Comparison of ENCODE assay signal across 29 cellular contexts in genomic region chr5:19960451-19960850, GRCh38. TPM values are rescaled to one million over a fixed set of nuclear protein-coding genes. Genes with fewer than 3 reads are reported as not detected.
"Had no signal": no experiment of that assay in that cellular context is flagged by ENCODE, and none has a peak within 500 bp of the region (broad histone marks: within the 10 kb centered on the region; RNA-seq: fewer than 3 reads in every experiment).

No MANE protein-coding gene starts in this region.

- H3K27me3 ChIP-seq: stomach, suprapubic skin, testis, thyroid gland, tibial artery, tibial nerve, transverse colon, upper lobe of left lung, upper lobe of right lung, uterus, vagina had no signal

- ATAC-seq: stimulated activated effector memory CD8-positive, alpha-beta T cell treated with anti-CD3 and anti-CD28 coated beads, Interleukin-12 subunit alpha, Interleukin-12 subunit beta, amount 100 ng/mL, for 72 hours; stimulated activated memory B cell treated with anti-CD40 and anti-IgM and Interleukin-4, amounts not matched to agents 10 μg/mL and 1 μg/mL and 100 μg/mL, for 72 hours; stimulated activated naive B cell treated with anti-CD40 and anti-IgM and Interleukin-4, amounts not matched to agents 10 μg/mL and 1 μg/mL and 100 μg/mL, for 72 hours; stimulated activated naive CD8-positive, alpha-beta T cell treated with anti-CD3 and anti-CD28 coated beads, Interleukin-15, amount 100 ng/mL, for 72 hours; stimulated activated naive CD8-positive, alpha-beta T cell treated with anti-CD3 and anti-CD28 coated beads, Interleukin-15, Interleukin-2, amounts not matched to agents 100 U/mL and 50 U/mL, for 24 hours; upper lobe of right lung had no signal

- FAIRE-seq: urothelium cell line had no signal

- H3K9me3 ChIP-seq: stomach, suprapubic skin, testis, thoracic aorta, thyroid gland, tibial artery, tibial nerve, transverse colon, upper lobe of left lung, upper lobe of right lung, uterus, vagina had no signal

- H3K36me3 ChIP-seq: stomach, suprapubic skin, thoracic aorta, thyroid gland, tibial artery, tibial nerve, transverse colon, upper lobe of left lung, upper lobe of right lung, uterus, vagina had no signal

- DNase-seq: stimulated activated CD4-positive, alpha-beta T cell treated with anti-CD3 and anti-CD28 coated beads, Interleukin-2, amount 100 ng/mL, for 48 hours; stimulated activated CD4-positive, alpha-beta T cell treated with anti-CD3 and anti-CD28 coated beads, Interleukin-4, amount 100 ng/mL, for 1 hour; stimulated activated CD4-positive, alpha-beta T cell treated with anti-CD3 and anti-CD28 coated beads, Interleukin-4, amount 100 ng/mL, for 24 hours; stimulated activated CD4-positive, alpha-beta T cell treated with anti-CD3 and anti-CD28 coated beads, Interleukin-4, amount 100 ng/mL, for 4 hours; stimulated activated CD8-positive, alpha-beta memory T cell treated with anti-CD3 and anti-CD28 coated beads, Interleukin-4, amount 100 ng/mL, for 48 hours; stimulated activated naive B cell treated with anti-CD40 and anti-IgM and Interleukin-4, amounts not matched to agents 10 μg/mL and 1 μg/mL and 100 μg/mL, for 72 hours; stimulated activated naive CD4-positive, alpha-beta T cell; stimulated activated naive CD4-positive, alpha-beta T cell treated with Interleukin-2 at 50 U/mL for 16 hours; stimulated activated naive CD8-positive, alpha-beta T cell treated with anti-CD3 and anti-CD28 coated beads, Interleukin-15, amount 100 ng/mL, for 72 hours; stimulated activated naive CD8-positive, alpha-beta T cell treated with anti-CD3 and anti-CD28 coated beads, Interleukin-15, Interleukin-2, amounts not matched to agents 100 U/mL and 50 U/mL, for 24 hours; stomach; substantia nigra; testis; thyroid gland; tibial artery; transverse colon; trophoblast cell; upper lobe of right lung; uterus had no signal

- H3K27ac ChIP-seq: stomach, suprapubic skin, testis, thoracic aorta, thyroid gland, tibial artery, tibial nerve, transverse colon, upper lobe of left lung, upper lobe of right lung, uterus, vagina had no signal

- H3K4me1 ChIP-seq: stomach, suprapubic skin, testis, thyroid gland, tibial artery, tibial nerve, transverse colon, upper lobe of left lung, upper lobe of right lung, uterus, vagina had no signal

- H3K4me3 ChIP-seq: stomach, suprapubic skin, testis, thoracic aorta, thyroid gland, tibial artery, tibial nerve, transverse colon, upper lobe of left lung, upper lobe of right lung, uterus, vagina had no signal

RNA-seq across cellular contexts. Expression of gene CDH18, which starts 27.5 kb away (rescaled TPM):
- total RNA-seq: subcutaneous adipose tissue, thoracic aorta, thyroid gland, tibial nerve, transverse colon, upper lobe of left lung, upper lobe of right lung, ureter, vagina had no signal
